ENCODE assay signal across 18 cellular contexts in the genomic region with DNA sequence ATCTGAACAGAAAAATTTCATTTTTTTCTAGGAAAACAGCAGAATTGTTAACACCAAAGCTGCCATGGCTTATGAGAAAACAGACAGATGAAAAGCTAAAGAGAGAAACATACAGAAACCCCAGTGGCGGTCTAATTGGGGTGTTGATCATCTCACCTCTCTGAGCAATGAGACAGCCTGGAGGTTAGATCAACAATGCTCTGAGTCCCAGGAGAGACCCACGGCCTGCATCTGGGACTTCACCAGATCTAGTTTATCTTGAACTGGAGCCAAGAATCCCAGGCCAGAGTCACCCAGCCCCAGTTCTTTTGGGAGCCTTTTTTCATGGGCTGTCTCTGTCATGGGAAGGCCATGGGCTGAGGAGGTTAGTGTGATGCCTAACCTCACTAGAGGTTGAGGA. TPM values are rescaled to one million over a fixed set of nuclear protein-coding genes. Genes with fewer than 3 reads are reported as not detected.
DNase-seq lines count a peak whose midpoint lies in the region; ATAC-seq, FAIRE-seq and TF ChIP-seq lines count a peak whose summit lies in the region.
"Had no signal": no experiment of that assay in that cellular context is flagged by ENCODE, and none has a peak within 500 bp of the region (broad histone marks: within the 10 kb centered on the region; RNA-seq: fewer than 3 reads in every experiment).

No MANE protein-coding gene starts in this region.

- DNase-seq in NCI-H345 (lab: John Stamatoyannopoulos, UW) (peak; percentile 9), NCI-H345 treated with DMSO at 0.1 percent for 48 hours (lab: John Stamatoyannopoulos, UW; ENCODE audit: unreplicated experiment) (no peak), NCI-H69 (lab: John Stamatoyannopoulos, UW) (peak; percentile 25), fibroblast of mammary gland (ENCODE audit: low read depth) (peak; percentile 82), type B pancreatic cell (ENCODE audit: extremely low spot score, unreplicated experiment) (peak; percentile 11), midbrain (lab: John Stamatoyannopoulos, UW) (no peak), RCC 7860 (ENCODE audit: low spot score) (no peak)
- DNase-seq: CD8-positive, alpha-beta T cell; H7; Kasumi-1; MV-4-11; NCI-H1417 treated with DMSO at 0.1 percent for 48 hours; NCI-H2029 had no signal

- H3K9me3 Mint-ChIP-seq in type B pancreatic cell: peaks cover 7% of the 10 kb centered on the region
- H3K9me3 Mint-ChIP-seq: CD8-positive, alpha-beta T cell had no signal

- no peak overlapping the region for H3K4me3 ChIP-seq in fibroblast of mammary gland (ENCODE audit: control insufficient read depth, low read depth, low read length)
- H3K4me3 ChIP-seq: BLaER1 had no signal

- no peak for TF ChIP-seq CTCF in fibroblast of mammary gland (conservative IDR thresholded peaks at IDR 0.05; ENCODE audit: control insufficient read depth, insufficient read depth, low read depth, low read length)
- TF ChIP-seq CTCF in type B pancreatic cell (conservative IDR thresholded peaks at IDR 0.05): no peak

- no peak for FAIRE-seq in RCC 7860 (lab: Jason Lieb, UNC)

- peaks cover 21% of the 10 kb centered on the region for H3K4me1 Mint-ChIP-seq in type B pancreatic cell (ENCODE audit: unreplicated experiment)
- H3K4me1 Mint-ChIP-seq: IgD-negative memory B cell had no signal

- peaks cover 22% of the 10 kb centered on the region for H3K27me3 Mint-ChIP-seq in type B pancreatic cell

- no peak for ATAC-seq in activated CD4-positive, CD25-positive, alpha-beta regulatory T cell treated with anti-CD3 and anti-CD28 coated beads, Interleukin-2, amount 50 U/mL, for 24 hours
- ATAC-seq: CD8-positive, alpha-beta T cell had no signal

- no peak overlapping the region for H3K27ac Mint-ChIP-seq in type B pancreatic cell
- H3K27ac Mint-ChIP-seq: CD8-positive, alpha-beta T cell; IgD-negative memory B cell had no signal

- no peak overlapping the region for H3K4me3 Mint-ChIP-seq in type B pancreatic cell
- H3K4me3 Mint-ChIP-seq: CD8-positive, alpha-beta T cell; IgD-negative memory B cell had no signal

- H3K36me3 Mint-ChIP-seq in type B pancreatic cell: no peaks in the 10 kb centered on the region
- H3K36me3 Mint-ChIP-seq: CD8-positive, alpha-beta T cell; IgD-negative memory B cell had no signal

RNA-seq across cellular contexts. Expression of a gene that starts 3.5 kb away (rescaled TPM):
- 0.17 TPM in 1 of 2 replicates, not detected in the other for total RNA-seq in type B pancreatic cell (ENCODE audit: low replicate concordance)
- total RNA-seq: A172; CD8-positive, alpha-beta T cell; H7; HT-29 had no signal

Comparison
In these comparisons a context has a peak if more than half of its experiments do, and no peak if none do; other contexts are left out.
1. DNase-seq: peak in NCI-H345 (single experiment), NCI-H69 (single experiment), fibroblast of mammary gland (single experiment) and type B pancreatic cell (single experiment); none in NCI-H345 treated with DMSO at 0.1 percent for 48 hours (single experiment), midbrain (single experiment) and RCC 7860 (single experiment).